In the genomic region with DNA sequence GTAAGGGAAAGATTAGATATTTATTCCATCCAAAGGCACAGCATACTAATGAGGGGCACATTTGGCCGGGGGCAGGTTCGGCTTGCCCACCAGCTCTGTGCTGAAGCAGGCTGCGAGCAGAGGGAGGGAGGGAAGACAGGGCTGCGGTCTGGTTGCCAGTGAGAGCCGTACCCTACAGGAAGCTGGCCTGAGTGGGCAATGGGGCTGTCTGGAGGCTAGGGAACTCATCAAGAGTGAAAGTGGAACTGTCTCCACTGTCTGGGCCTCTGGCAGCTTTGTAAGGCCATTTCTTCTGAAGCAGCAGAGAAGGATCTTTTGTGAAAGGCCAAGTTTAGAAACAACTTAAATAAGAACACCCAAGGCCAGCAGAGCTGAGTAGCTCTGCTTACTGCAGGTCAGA, we compare ENCODE assay signal across 11 cellular contexts. TPM values are rescaled to one million over a fixed set of nuclear protein-coding genes. Genes with fewer than 3 reads are reported as not detected.
DNase-seq lines count a peak whose midpoint lies in the region; ATAC-seq, FAIRE-seq and TF ChIP-seq lines count a peak whose summit lies in the region.
"Had no signal": no experiment of that assay in that cellular context is flagged by ENCODE, and none has a peak within 500 bp of the region (broad histone marks: within the 10 kb centered on the region; RNA-seq: fewer than 3 reads in every experiment).

No MANE protein-coding gene starts in this region.

- no TSS peak for BruUV-seq in HepG2 (replicated peaks; lab: Mats Ljungman, UMichigan)
- no TSS peak for BruUV-seq in GM12878 (replicated peaks; lab: Mats Ljungman, UMichigan)

- H4K20me1 ChIP-seq in HepG2 (ENCODE audit: insufficient read depth, low read length) (no peaks in the 10 kb centered on the region), GM12878 (ENCODE audit: control insufficient read depth, insufficient read depth) (no peaks in the 10 kb centered on the region)

- no peak overlapping the region for H3K4me2 ChIP-seq in HepG2 (ENCODE audit: low read depth, low read length)
- H3K4me2 ChIP-seq in GM12878 (ENCODE audit: control insufficient read depth, insufficient read depth), result peak overlapping the region; percentile 67

- H3K36me3 ChIP-seq in right lobe of liver, result no peaks in the 10 kb centered on the region
- no peaks in the 10 kb centered on the region for H3K36me3 ChIP-seq in HepG2 (replicated peaks in 1 of 2; ENCODE audit: control insufficient read depth in 1 of 2, insufficient read depth in 2 of 2, low read length in 2 of 2)
- no peaks in the 10 kb centered on the region for H3K36me3 ChIP-seq in GM12878 (ENCODE audit: control insufficient read depth in 2 of 2, insufficient read depth in 2 of 2, low read length in 1 of 2)
- H3K36me3 ChIP-seq: tibial nerve had no signal

- TF ChIP-seq CTCF in right lobe of liver (IDR thresholded peaks at IDR 0.05) (no peak), HepG2 (CRISPR knock-in tag; IDR thresholded peaks at IDR 0.05) (no peak), GM12878 (IDR thresholded peaks at IDR 0.05 in 2 of 3, conservative IDR thresholded peaks at IDR 0.05 in 1 of 3; ENCODE audit: control insufficient read depth in 2 of 3, extremely low read depth in 1 of 3, insufficient read depth in 1 of 3, low read depth in 3 of 3, low read length in 3 of 3) (no peak)

- no peaks in the 10 kb centered on the region for H3K4me1 ChIP-seq in right lobe of liver
- no peaks in the 10 kb centered on the region for H3K4me1 ChIP-seq in HepG2 (ENCODE audit: insufficient read depth, low read length)
- H3K4me1 ChIP-seq in GM12878 (ENCODE audit: control insufficient read depth, insufficient read depth, low read length), result peaks cover 6% of the 10 kb centered on the region

- no peak overlapping the region for H3K27ac ChIP-seq in right lobe of liver
- no peak overlapping the region for H3K27ac ChIP-seq in HepG2 (ENCODE audit: extremely low read length, insufficient read depth, low read length)
- H3K27ac ChIP-seq in GM12878 (ENCODE audit: control insufficient read depth, insufficient read depth), result no peak overlapping the region

- H3K27me3 ChIP-seq in right lobe of liver, result no peaks in the 10 kb centered on the region
- H3K27me3 ChIP-seq in HepG2 (ENCODE audit: control insufficient read depth in 1 of 2, insufficient read depth in 2 of 2, low read length in 2 of 2), result peaks cover 0 to 12% of the 10 kb centered on the region in 2 experiments; a peak in 4 of 5 replicates
- no peaks in the 10 kb centered on the region for H3K27me3 ChIP-seq in GM12878 (replicated peaks in 1 of 2; ENCODE audit: control insufficient read depth in 2 of 2, insufficient read depth in 2 of 2, low read length in 1 of 2)
- H3K27me3 ChIP-seq: tibial nerve had no signal

- H3K9me3 ChIP-seq in right lobe of liver, result no peaks in the 10 kb centered on the region
- H3K9me3 ChIP-seq in HepG2 (ENCODE audit: low read length), result no peaks in the 10 kb centered on the region
- no peaks in the 10 kb centered on the region for H3K9me3 ChIP-seq in GM12878 (replicated peaks; ENCODE audit: control insufficient read depth, insufficient read depth, low read length)
- H3K9me3 ChIP-seq: tibial nerve had no signal

- RAD21 ChIA-PET in GM12878 (lab: Charles Lee; ENCODE audit: unreplicated experiment), result interaction anchor here (1.3 to 1.4 kb wide), 2 partner anchors 19 to 51 kb away, joined by 3 to 4 read pairs; no protein-coding TSS in a partner anchor

- no peak overlapping the region for H3K4me3 ChIP-seq in right lobe of liver
- H3K4me3 ChIP-seq in HepG2 (replicated peaks in 1 of 3; ENCODE audit: insufficient read depth in 1 of 3, low read depth in 2 of 3, low read length in 3 of 3), result no peak overlapping the region
- no peak overlapping the region for H3K4me3 ChIP-seq in GM12878
- H3K4me3 ChIP-seq: tibial nerve had no signal

- in situ Hi-C loops in HepG2 (cut with HindIII; ENCODE audit: extremely low pct_ligation_motif_present, low pct_unique_long_range_greater_than_20kb) (no loop called here), GM12878 (cut with MboI) (no loop called here)

- WGBS in right lobe of liver (ENCODE audit: insufficient coverage, low coverage, low lambda C conversion rate, missing lambda C conversion rate), result no CpG with 5 or more reads among the region's 5 CpGs
- 0% methylated on average over 3 of the region's 5 CpGs for WGBS in HepG2 (ENCODE audit: low lambda C conversion rate)
- 27% methylated on average over 5 of the region's 5 CpGs for WGBS in GM12878 (ENCODE audit: insufficient coverage, insufficient replicate concordance, low lambda C conversion rate, missing lambda C conversion rate)

- TF ChIP-seq EP300 in HepG2 (IDR thresholded peaks at IDR 0.05; ENCODE audit: low read depth in 2 of 2, low read length in 2 of 2), result no peak
- TF ChIP-seq EP300 in HepG2 (CRISPR knock-in tag; IDR thresholded peaks at IDR 0.05; ENCODE audit: borderline replicate concordance), result no peak
- no peak for TF ChIP-seq EP300 in GM12878 (IDR thresholded peaks at IDR 0.05; ENCODE audit: borderline replicate concordance in 1 of 2, control insufficient read depth in 1 of 2, low read depth in 2 of 2, low read length in 2 of 2)

- intact Hi-C loops in right lobe of liver (cut with DNase I), result no loop called here
- intact Hi-C loops in HepG2 (cut with micrococcal nuclease; ENCODE audit: unreplicated experiment), result no loop called here
- intact Hi-C loops in GM12878 (cut with micrococcal nuclease; ENCODE audit: unreplicated experiment), result no loop called here

- H3K79me2 ChIP-seq in HepG2 (ENCODE audit: insufficient read depth, low read length) (no peaks in the 10 kb centered on the region), GM12878 (ENCODE audit: control insufficient read depth, insufficient read depth, low read length) (no peaks in the 10 kb centered on the region)

- H3K9ac ChIP-seq in HepG2 (ENCODE audit: insufficient read depth, low read depth, low read length) (no peak overlapping the region), GM12878 (ENCODE audit: control insufficient read depth, insufficient read depth, low read length) (peak overlapping the region; percentile 7; the same call in 1 of the 2 replicates)

- H2AFZ ChIP-seq in HepG2 (ENCODE audit: low read length) (no peak overlapping the region), GM12878 (ENCODE audit: control insufficient read depth, low read depth, low read length) (peak overlapping the region; percentile 76)

- SMC1A ChIA-PET in GM12878 (lab: Charles Lee; ENCODE audit: uncharacterized antibody, unreplicated experiment), result interaction anchor here (0.7 to 1.5 kb wide), 3 partner anchors 9 to 74 kb away, joined by 3 to 6 read pairs (median 3); no protein-coding TSS in a partner anchor

- ATAC-seq in right lobe of liver (peak; percentile 36 to 76 (median 64)), HepG2 (no peak), HG03095 (IDR thresholded peaks at IDR 0.05; ENCODE audit: unreplicated experiment) (peak; percentile 58), GM12878 (peak; percentile 87), HG03469 (IDR thresholded peaks at IDR 0.05; ENCODE audit: unreplicated experiment) (no peak), GM21528 (IDR thresholded peaks at IDR 0.05; ENCODE audit: low FRiP score, unreplicated experiment) (no peak)

- CTCF ChIA-PET in HepG2 (lab: Yijun Ruan, JAX; ENCODE audit: low intra/inter-chr PET ratio, low total read pairs), result no interaction called here
- CTCF ChIA-PET in GM12878 (lab: Yijun Ruan, JAX), result interaction anchor here (0.6 to 0.7 kb wide), 2 partner anchors 148 to 606 kb away, joined by 3 read pairs; no protein-coding TSS in a partner anchor

- no peak for TF ChIP-seq RAD21 in HepG2 (CRISPR knock-in tag; IDR thresholded peaks at IDR 0.05)
- TF ChIP-seq RAD21 in GM12878 (IDR thresholded peaks at IDR 0.05; ENCODE audit: insufficient read depth, low read depth, low read length), result no peak

- TF ChIP-seq POLR2A in right lobe of liver (IDR thresholded peaks at IDR 0.05) (no peak), HepG2 (IDR thresholded peaks at IDR 0.05; ENCODE audit: insufficient read depth in 1 of 2, low read depth in 2 of 2, low read length in 2 of 2) (no peak), GM12878 (IDR thresholded peaks at IDR 0.05; ENCODE audit: low read depth, low read length) (no peak)

- DNase-seq in right lobe of liver (no peak), HepG2 (ENCODE audit: low spot score) (no peak), GM12878 (ENCODE audit: low read depth, low spot score) (peak; percentile 31), frontal cortex (ENCODE audit: low spot score in 2 of 2) (no peak), NAMALWA (ENCODE audit: low spot score) (no peak)
- DNase-seq: activated CD4-positive, alpha-beta T cell treated with anti-CD3 and anti-CD28 coated beads for 1 hour had no signal

- FAIRE-seq in HepG2 (lab: Jason Lieb, UNC) (no peak), GM12878 (lab: Jason Lieb, UNC) (no peak), frontal cortex (lab: Jason Lieb, UNC) (no peak)

- POLR2A ChIA-PET in HepG2 (lab: Yijun Ruan, JAX), result no interaction called here
- POLR2A ChIA-PET in GM12878 (lab: Charles Lee), result no interaction called here

RNA-seq across cellular contexts. Expression of a gene that starts 27.0 kb away (rescaled TPM):
- total RNA-seq in right lobe of liver, result not detected
- not detected in 2 replicates for total RNA-seq in HepG2 (2016; rRNA removed; fragmentation: Illumina TruSeq; extraction: Trizol)
- not detected in 2 replicates for total RNA-seq in HepG2 (2016; cell fraction: cytosol; rRNA removed; fragmentation: Illumina TruSeq; extraction: Trizol; ENCODE audit: low read depth)
- total RNA-seq in HepG2 (2016; cell fraction: insoluble cytoplasmic fraction; rRNA removed; fragmentation: Illumina TruSeq; extraction: Trizol), result not detected in 2 replicates
- total RNA-seq in HepG2 (2016; cell fraction: membrane; rRNA removed; fragmentation: Illumina TruSeq; extraction: Trizol), result not detected in 2 replicates
- total RNA-seq in HepG2 (2016; cell fraction: nucleus; rRNA removed; fragmentation: Illumina TruSeq; extraction: Trizol), result not detected in 2 replicates
- polyA plus RNA-seq in HepG2 (2011; rRNA removed), result not detected in 2 replicates
- polyA plus RNA-seq in HepG2 (2011; cell fraction: cytosol; rRNA removed), result not detected in 2 replicates
- not detected in 2 replicates for polyA plus RNA-seq in HepG2 (2011; cell fraction: nucleus; rRNA removed)
- not detected in 2 replicates for polyA plus RNA-seq in HepG2 (2012)
- polyA plus RNA-seq in HepG2 (2016; cell fraction: cytosol; fragmentation: Illumina TruSeq; extraction: Trizol; ENCODE audit: low read depth), result not detected in 2 replicates
- not detected in 2 replicates for polyA plus RNA-seq in HepG2 (2016; cell fraction: insoluble cytoplasmic fraction; fragmentation: Illumina TruSeq; extraction: Trizol; ENCODE audit: low read depth)
- not detected in 2 replicates for polyA plus RNA-seq in HepG2 (2016; cell fraction: membrane; fragmentation: Illumina TruSeq; extraction: Trizol; ENCODE audit: low read depth)
- not detected in 2 replicates for polyA plus RNA-seq in HepG2 (2016; cell fraction: nucleus; fragmentation: Illumina TruSeq; extraction: Trizol; ENCODE audit: insufficient read depth, low read depth)
- polyA minus RNA-seq in HepG2 (2011; rRNA and poly(A)+ RNA removed; ENCODE audit: low replicate concordance), result not detected in 2 replicates
- not detected in 2 replicates for polyA minus RNA-seq in HepG2 (2011; cell fraction: cytosol; rRNA and poly(A)+ RNA removed)
- polyA minus RNA-seq in HepG2 (2011; cell fraction: nucleus; rRNA and poly(A)+ RNA removed), result not detected in 2 replicates
- 1.2 and 1.3 TPM in 2 replicates for total RNA-seq in GM12878 (2013; cell fraction: nucleolus; rRNA removed)
- not detected in 2 replicates for total RNA-seq in GM12878 (2014; rRNA removed)
- not detected in 2 replicates for total RNA-seq in GM12878 (2014; rRNA removed; fragmentation: Illumina TruSeq; extraction: Trizol)
- 0.05 TPM in 1 of 2 replicates, not detected in the other for total RNA-seq in GM12878 (2021)
- polyA plus RNA-seq in GM12878 (2011; ENCODE audit: low read depth), result not detected
- 0.29 and 0.39 TPM in 2 replicates for polyA plus RNA-seq in GM12878 (2011; rRNA removed)
- 0.17 and 0.42 TPM in 2 replicates for polyA plus RNA-seq in GM12878 (2011; cell fraction: cytosol; rRNA removed)
- 0.70 and 1.6 TPM in 2 replicates for polyA plus RNA-seq in GM12878 (2011; cell fraction: nucleus; rRNA removed)
- 0.03 TPM in 1 of 2 replicates, not detected in the other for polyA plus RNA-seq in GM12878 (2012)
- not detected in 2 replicates for polyA plus RNA-seq in GM12878 (2014; fragmentation: Illumina TruSeq; extraction: Trizol)
- polyA plus RNA-seq in GM12878 (2014; fragmentation: Nextera tagmentation; extraction: Ambion mirVana), result not detected
- polyA plus RNA-seq in GM12878 (2014; rRNA removed), result not detected in 2 replicates
- polyA plus RNA-seq in GM12878 (2016; fragmentation: Nextera tagmentation; extraction: Ambion mirVana), result not detected
- 1.1 and 1.2 TPM in 2 replicates for polyA minus RNA-seq in GM12878 (2011; rRNA and poly(A)+ RNA removed)
- polyA minus RNA-seq in GM12878 (2011; cell fraction: cytosol; rRNA and poly(A)+ RNA removed), result not detected in 2 replicates
- 0.60 and 0.86 TPM in 2 replicates for polyA minus RNA-seq in GM12878 (2011; cell fraction: nucleus; rRNA and poly(A)+ RNA removed)
- 12.6 TPM for total RNA-seq in frontal cortex
- polyA plus RNA-seq: aorta had no signal

Comparison
In these comparisons a context has a peak if more than half of its experiments do, and no peak if none do; other contexts are left out.
1. ATAC-seq: peak in right lobe of liver (4 of 4), HG03095 (single experiment) and GM12878 (single experiment); none in HepG2 (single experiment), HG03469 (single experiment) and GM21528 (single experiment).